18 cellular contexts compared by ENCODE assay signal in genomic region chr13:75841905-75842304, GRCh38.
"Had no signal": no experiment of that assay in that cellular context is flagged by ENCODE, and none has a peak within 500 bp of the region (broad histone marks: within the 10 kb centered on the region; RNA-seq: fewer than 3 reads in every experiment).

No MANE protein-coding gene starts in this region.

- DNase-seq: activated CD4-positive, alpha-beta memory T cell treated with anti-CD3 and anti-CD28 coated beads, Interleukin-2, amount 10 ng/mL, durations not matched to agents 7 days and 5 days; activated CD4-positive, alpha-beta T cell treated with anti-CD3 and anti-CD28 coated beads for 1 hour; activated effector memory CD4-positive, alpha-beta T cell treated with Interleukin-2 at 50 U/mL for 16 hours; activated T-cell treated with anti-CD3 and anti-CD28 coated beads, Interleukin-2, amount 50 U/mL, for 4 hours; cortex of kidney; heart left ventricle; kidney; midbrain; stimulated activated naive B cell treated with anti-CD40 and anti-IgM and Interleukin-4, amounts not matched to agents 10 μg/mL and 1 μg/mL and 100 μg/mL, for 72 hours; T-helper 2 cell; tibial artery had no signal

- ATAC-seq: activated T-cell treated with anti-CD3 and anti-CD28 coated beads, Interleukin-2, amount 50 U/mL, for 4 hours; gastroesophageal sphincter; left lobe of liver; stimulated activated naive B cell treated with anti-CD40 and anti-IgM and Interleukin-4, amounts not matched to agents 10 μg/mL and 1 μg/mL and 100 μg/mL, for 72 hours had no signal

- H3K9me3 Mint-ChIP-seq: activated CD4-positive, alpha-beta memory T cell treated with anti-CD3 and anti-CD28 coated beads, Interleukin-2, amount 10 ng/mL, durations not matched to agents 7 days and 5 days; activated T-cell treated with anti-CD3 and anti-CD28 coated beads, Interleukin-2, amount 50 U/mL, for 4 hours; central memory CD8-positive, alpha-beta T cell had no signal

- H3K27me3 ChIP-seq: ascending aorta, gastroesophageal sphincter, heart left ventricle, tibial artery had no signal

- H3K27ac ChIP-seq: ascending aorta, gastroesophageal sphincter, heart left ventricle, tibial artery, VCaP had no signal

- H3K4me3 Mint-ChIP-seq: activated CD4-positive, alpha-beta memory T cell treated with anti-CD3 and anti-CD28 coated beads, Interleukin-2, amount 10 ng/mL, durations not matched to agents 7 days and 5 days; activated T-cell treated with anti-CD3 and anti-CD28 coated beads, Interleukin-2, amount 50 U/mL, for 4 hours; central memory CD8-positive, alpha-beta T cell; neural crest cell; stimulated activated naive B cell treated with anti-CD40 and anti-IgM and Interleukin-4, amounts not matched to agents 10 μg/mL and 1 μg/mL and 100 μg/mL, for 72 hours had no signal

- H3K27ac Mint-ChIP-seq: activated CD4-positive, alpha-beta memory T cell treated with anti-CD3 and anti-CD28 coated beads, Interleukin-2, amount 10 ng/mL, durations not matched to agents 7 days and 5 days; progenitor cell of endocrine pancreas; stimulated activated naive B cell treated with anti-CD40 and anti-IgM and Interleukin-4, amounts not matched to agents 10 μg/mL and 1 μg/mL and 100 μg/mL, for 72 hours had no signal

- H3K4me1 ChIP-seq: ascending aorta, gastroesophageal sphincter, tibial artery had no signal

- H3K27me3 Mint-ChIP-seq: activated CD4-positive, alpha-beta memory T cell treated with anti-CD3 and anti-CD28 coated beads, Interleukin-2, amount 10 ng/mL, durations not matched to agents 7 days and 5 days; central memory CD8-positive, alpha-beta T cell; progenitor cell of endocrine pancreas; stimulated activated naive B cell treated with anti-CD40 and anti-IgM and Interleukin-4, amounts not matched to agents 10 μg/mL and 1 μg/mL and 100 μg/mL, for 72 hours had no signal

- H3K4me3 ChIP-seq: ascending aorta, gastroesophageal sphincter, heart left ventricle, tibial artery had no signal

- H3K9me3 ChIP-seq: ascending aorta, gastroesophageal sphincter, tibial artery had no signal

- H3K4me1 Mint-ChIP-seq: activated CD4-positive, alpha-beta memory T cell treated with anti-CD3 and anti-CD28 coated beads, Interleukin-2, amount 10 ng/mL, durations not matched to agents 7 days and 5 days; central memory CD8-positive, alpha-beta T cell; neural crest cell; stimulated activated naive B cell treated with anti-CD40 and anti-IgM and Interleukin-4, amounts not matched to agents 10 μg/mL and 1 μg/mL and 100 μg/mL, for 72 hours had no signal
